In genomic region chr20:63534427-63534830, GRCh38 we compare ENCODE assay signal across 19 cellular contexts. TPM values are rescaled to one million over a fixed set of nuclear protein-coding genes. Genes with fewer than 3 reads are reported as not detected.
A peak's percentile ranks its signal among the peaks of the same experiment; 100 is the strongest.
DNase-seq lines count a peak whose midpoint lies in the region; ATAC-seq and TF ChIP-seq lines count a peak whose summit lies in the region.
"Had no signal": no experiment of that assay in that cellular context is flagged by ENCODE, and none has a peak within 500 bp of the region (broad histone marks: within the 10 kb centered on the region; RNA-seq: fewer than 3 reads in every experiment).

No MANE protein-coding gene starts in this region.

- intact Hi-C loops in mammary epithelial cell (cut with micrococcal nuclease) = loop anchor here (1.0 to 10.0 kb wide), 2 partner anchors 38 to 120 kb away; partner anchors contain the start of genes RTEL1 and STMN3
- intact Hi-C loops in stomach (cut with DNase I; ENCODE audit: low total_unique reads) = no loop called here

- no peaks in the 10 kb centered on the region for H4K20me1 ChIP-seq in mammary epithelial cell (ENCODE audit: insufficient read depth, low read length)

- no peaks in the 10 kb centered on the region for H3K27me3 Mint-ChIP-seq in activated naive CD8-positive, alpha-beta T cell treated with anti-CD3 and anti-CD28 coated beads for 36 hours
- no peaks in the 10 kb centered on the region for H3K27me3 Mint-ChIP-seq in activated naive CD8-positive, alpha-beta T cell treated with anti-CD3 and anti-CD28 coated beads, Interleukin-2, amount 50 U/mL, for 24 hours
- H3K27me3 Mint-ChIP-seq in endothelial cell (ENCODE audit: unreplicated experiment) = peaks cover 5% of the 10 kb centered on the region

- H3K4me2 ChIP-seq in mammary epithelial cell (ENCODE audit: insufficient read depth, low read depth, low read length) = peak overlapping the region; percentile 71

- H3K27me3 ChIP-seq in mammary epithelial cell (ENCODE audit: insufficient read depth, low read length) = no peaks in the 10 kb centered on the region
- H3K27me3 ChIP-seq in stomach = peaks cover 0 to 63% (median 11%) of the 10 kb centered on the region in 3 donors

- WGBS in mammary epithelial cell (ENCODE audit: low coverage, missing lambda C conversion rate) = 2% methylated on average over 6 of the region's 12 CpGs
- 40 to 48% (median 41%) methylated on average over 7 to 12 of the region's 12 CpGs for WGBS in stomach, 5 donors

- H3K4me1 ChIP-seq in mammary epithelial cell (ENCODE audit: insufficient read depth, low read length) (peaks cover 49% of the 10 kb centered on the region), stomach (peaks cover 35 to 61% (median 57%) of the 10 kb centered on the region in 4 donors)

- no peaks in the 10 kb centered on the region for H3K9me3 Mint-ChIP-seq in activated naive CD8-positive, alpha-beta T cell treated with anti-CD3 and anti-CD28 coated beads for 36 hours
- H3K9me3 Mint-ChIP-seq in activated naive CD8-positive, alpha-beta T cell treated with anti-CD3 and anti-CD28 coated beads, Interleukin-2, amount 50 U/mL, for 24 hours = no peaks in the 10 kb centered on the region
- H3K9me3 Mint-ChIP-seq in endothelial cell (ENCODE audit: unreplicated experiment) = no peaks in the 10 kb centered on the region
- H3K9me3 Mint-ChIP-seq: activated naive CD4-positive, alpha-beta T cell treated with anti-CD3 and anti-CD28 coated beads, Interleukin-2, amount 50 U/mL, for 72 hours had no signal

- H3K4me1 Mint-ChIP-seq in activated naive CD8-positive, alpha-beta T cell treated with anti-CD3 and anti-CD28 coated beads for 36 hours = peaks cover 5% of the 10 kb centered on the region
- H3K4me1 Mint-ChIP-seq in activated naive CD8-positive, alpha-beta T cell treated with anti-CD3 and anti-CD28 coated beads, Interleukin-2, amount 50 U/mL, for 24 hours = peaks cover 7% of the 10 kb centered on the region
- no peaks in the 10 kb centered on the region for H3K4me1 Mint-ChIP-seq in endothelial cell (ENCODE audit: unreplicated experiment)

- no peak for TF ChIP-seq EP300 in stomach (IDR thresholded peaks at IDR 0.05)

- no peaks in the 10 kb centered on the region for H3K79me2 ChIP-seq in mammary epithelial cell (ENCODE audit: insufficient read depth, low read length)

- peak; percentile 1 for DNase-seq in activated naive CD8-positive, alpha-beta T cell treated with anti-CD3 and anti-CD28 coated beads for 36 hours
- DNase-seq in activated naive CD8-positive, alpha-beta T cell treated with anti-CD3 and anti-CD28 coated beads, Interleukin-2, amount 50 U/mL, for 24 hours = no peak
- DNase-seq in mammary epithelial cell = no peak
- DNase-seq in stomach = no peak
- DNase-seq in endothelial cell (ENCODE audit: low spot score) = no peak
- DNase-seq in MV-4-11 (lab: John Stamatoyannopoulos, UW) = no peak
- DNase-seq: ACHN; effector CD8-positive, alpha-beta T cell; EL; Karpas-422; NCI-H1436 treated with DMSO at 0.1 percent for 48 hours; NK-92 treated with Interleukin-12 subunit alpha and Interleukin-12 subunit beta, amount 100 ng/mL, for 24 hours; SHP77; stimulated activated CD4-positive, alpha-beta T cell treated with anti-CD3 and anti-CD28 coated beads, Interleukin-12 subunit alpha, Interleukin-12 subunit beta, amount 100 ng/mL, for 4 hours; stimulated activated naive CD8-positive, alpha-beta T cell treated with anti-CD3 and anti-CD28 coated beads, Interleukin-15, Interleukin-2, amounts not matched to agents 100 U/mL and 50 U/mL, for 24 hours; T-helper 2 cell had no signal

- no peak overlapping the region for H3K27ac Mint-ChIP-seq in activated naive CD8-positive, alpha-beta T cell treated with anti-CD3 and anti-CD28 coated beads for 36 hours
- H3K27ac Mint-ChIP-seq in activated naive CD8-positive, alpha-beta T cell treated with anti-CD3 and anti-CD28 coated beads, Interleukin-2, amount 50 U/mL, for 24 hours = no peak overlapping the region
- H3K27ac Mint-ChIP-seq in endothelial cell (ENCODE audit: unreplicated experiment) = no peak overlapping the region
- H3K27ac Mint-ChIP-seq: activated naive CD4-positive, alpha-beta T cell treated with anti-CD3 and anti-CD28 coated beads, Interleukin-2, amount 50 U/mL, for 72 hours had no signal

- H3K4me3 Mint-ChIP-seq in activated naive CD8-positive, alpha-beta T cell treated with anti-CD3 and anti-CD28 coated beads for 36 hours = no peak overlapping the region
- H3K4me3 Mint-ChIP-seq in activated naive CD8-positive, alpha-beta T cell treated with anti-CD3 and anti-CD28 coated beads, Interleukin-2, amount 50 U/mL, for 24 hours = no peak overlapping the region
- no peak overlapping the region for H3K4me3 Mint-ChIP-seq in endothelial cell (ENCODE audit: unreplicated experiment)

- peak overlapping the region; percentile 43 for H2AFZ ChIP-seq in mammary epithelial cell (ENCODE audit: low read depth, low read length)

- H3K4me3 ChIP-seq in mammary epithelial cell (replicated peaks in 1 of 3; ENCODE audit: insufficient read depth in 1 of 3, low read depth in 2 of 3, low read length in 3 of 3) (no peak overlapping the region), stomach (peak overlapping the region in 1 of 4 donors; percentile 50)
- H3K4me3 ChIP-seq: left lung had no signal

- in situ Hi-C loops in mammary epithelial cell (cut with MboI; ENCODE audit: low sequenced_read_pairs in 2 of 2) = loop anchor here in 1 of 2 donors (10.0 kb wide), 1 partner anchor 440 kb away; the partner anchor contains the start of gene SAMD10

- no peaks in the 10 kb centered on the region for H3K36me3 Mint-ChIP-seq in activated naive CD8-positive, alpha-beta T cell treated with anti-CD3 and anti-CD28 coated beads for 36 hours
- H3K36me3 Mint-ChIP-seq in activated naive CD8-positive, alpha-beta T cell treated with anti-CD3 and anti-CD28 coated beads, Interleukin-2, amount 50 U/mL, for 24 hours (ENCODE audit: low read depth) = no peaks in the 10 kb centered on the region
- H3K36me3 Mint-ChIP-seq in endothelial cell (ENCODE audit: low read depth, unreplicated experiment) = peaks cover 4% of the 10 kb centered on the region
- H3K36me3 Mint-ChIP-seq: activated naive CD4-positive, alpha-beta T cell treated with anti-CD3 and anti-CD28 coated beads, Interleukin-2, amount 50 U/mL, for 72 hours had no signal

- no peak overlapping the region for H3K9ac ChIP-seq in mammary epithelial cell (ENCODE audit: insufficient read depth, low read length)

- CTCF ChIA-PET in mammary epithelial cell (lab: Charles Lee; ENCODE audit: low non-redundant PET) = interaction anchor here (0.6 to 1.2 kb wide), 2 partner anchors 13 to 225 kb away, joined by 3 to 7 read pairs; no protein-coding TSS in a partner anchor

- no peak for TF ChIP-seq POLR2A in stomach (IDR thresholded peaks at IDR 0.05)

- H3K36me3 ChIP-seq in mammary epithelial cell (ENCODE audit: insufficient read depth, low read length) = no peaks in the 10 kb centered on the region
- no peaks in the 10 kb centered on the region for H3K36me3 ChIP-seq in stomach
- H3K36me3 ChIP-seq: left lung had no signal

- H3K27ac ChIP-seq in mammary epithelial cell (ENCODE audit: insufficient read depth, low read depth, low read length) (no peak overlapping the region), stomach (peak overlapping the region; percentile 78 to 96 (median 90))
- H3K27ac ChIP-seq: left lung had no signal

- H3K9me3 ChIP-seq in mammary epithelial cell (replicated peaks; ENCODE audit: insufficient read depth, low read length) (no peaks in the 10 kb centered on the region), stomach (no peaks in the 10 kb centered on the region)
- H3K9me3 ChIP-seq: left lung had no signal

- dilution Hi-C loops in mammary epithelial cell (cut with HindIII; ENCODE audit: low sequenced_read_pairs) = loop anchor here (10.0 kb wide), 2 partner anchors 60 to 230 kb away; no protein-coding TSS in a partner anchor

- BruUV-seq in mammary epithelial cell (replicated peaks; lab: Mats Ljungman, UMichigan) = no TSS peak

- ATAC-seq in activated naive CD8-positive, alpha-beta T cell treated with anti-CD3 and anti-CD28 coated beads, Interleukin-2, amount 50 U/mL, for 24 hours = no peak
- ATAC-seq: activated naive CD4-positive, alpha-beta T cell treated with anti-CD3 and anti-CD28 coated beads, Interleukin-2, amount 50 U/mL, for 72 hours; stimulated activated naive CD8-positive, alpha-beta T cell treated with anti-CD3 and anti-CD28 coated beads, Interleukin-15, Interleukin-2, amounts not matched to agents 100 U/mL and 50 U/mL, for 24 hours had no signal

- no peak for TF ChIP-seq CTCF in mammary epithelial cell (conservative IDR thresholded peaks at IDR 0.05 in 1 of 2, IDR thresholded peaks at IDR 0.05 in 1 of 2; ENCODE audit: extremely low read depth in 1 of 2, insufficient read depth in 1 of 2, low read depth in 1 of 2, low read length in 2 of 2)
- TF ChIP-seq CTCF in stomach (IDR thresholded peaks at IDR 0.05) = no peak
- TF ChIP-seq CTCF in endothelial cell (IDR thresholded peaks at IDR 0.05; ENCODE audit: unreplicated experiment) = no peak

RNA-seq across cellular contexts. Expression of gene PTK6, which starts 2.7 kb away (rescaled TPM):
- under 1 TPM; 0.16 to 0.26 TPM for total RNA-seq in activated naive CD8-positive, alpha-beta T cell treated with anti-CD3 and anti-CD28 coated beads for 36 hours
- total RNA-seq in mammary epithelial cell (1 to 10 TPM in 1 of 2 donors, under 1 TPM in 1; 0.83 to 1.1 TPM), stomach (10 to 100 TPM; 10.3 to 98.5 (median 22.2) TPM), endothelial cell (ENCODE audit: unreplicated experiment) (not detected)
- polyA plus RNA-seq in mammary epithelial cell (0.29 TPM), stomach (10 to 100 TPM in 2 of 3 donors, 1 to 10 TPM in 1; 7.7 to 32.5 (median 23.6) TPM)
- 0.72 TPM for polyA minus RNA-seq in mammary epithelial cell

RNA-seq across cellular contexts. Expression of gene SRMS, which starts 13.1 kb away (rescaled TPM):
- total RNA-seq in activated naive CD8-positive, alpha-beta T cell treated with anti-CD3 and anti-CD28 coated beads for 36 hours = not detected
- under 1 TPM in 1 of 2 donors, not detected in 1; under 0.01 TPM for total RNA-seq in mammary epithelial cell
- 0.16 TPM for polyA plus RNA-seq in mammary epithelial cell
- not detected for polyA minus RNA-seq in mammary epithelial cell
- 1 to 10 TPM in 1 of 5 donors, under 1 TPM in 1, not detected in 3; 0.87 to 3.5 TPM for total RNA-seq in stomach
- 1 to 10 TPM in 1 of 3 donors, not detected in 2; 2.1 TPM for polyA plus RNA-seq in stomach
- not detected for total RNA-seq in endothelial cell (ENCODE audit: unreplicated experiment)
- total RNA-seq: activated naive CD4-positive, alpha-beta T cell treated with anti-CD3 and anti-CD28 coated beads, Interleukin-2, amount 50 U/mL, for 72 hours; left lung; myocyte had no signal

RNA-seq across cellular contexts. Expression of gene PPDPF, which starts 13.9 kb away (rescaled TPM):
- total RNA-seq in activated naive CD8-positive, alpha-beta T cell treated with anti-CD3 and anti-CD28 coated beads for 36 hours = 100 to 1,000 TPM; 128 to 136 TPM
- total RNA-seq in mammary epithelial cell (100 to 1,000 TPM; 148 to 355 TPM), stomach (100 to 1,000 TPM in 2 of 5 donors, 10 to 100 TPM in 2, 1 to 10 TPM in 1; 1.8 to 213 (median 84.8) TPM), endothelial cell (ENCODE audit: unreplicated experiment) (151 TPM)
- polyA plus RNA-seq in mammary epithelial cell (62.8 TPM), stomach (100 to 1,000 TPM; 570 to 756 (median 749) TPM)
- 38.1 TPM for polyA minus RNA-seq in mammary epithelial cell

RNA-seq across cellular contexts. Expression of gene FNDC11, which starts 19.5 kb away (rescaled TPM):
- under 1 TPM; 0.10 to 0.20 TPM for total RNA-seq in activated naive CD8-positive, alpha-beta T cell treated with anti-CD3 and anti-CD28 coated beads for 36 hours
- total RNA-seq in mammary epithelial cell (under 1 TPM; under 0.01 to 0.45 TPM), stomach (1 to 10 TPM in 1 of 5 donors, under 1 TPM in 1, not detected in 3; 0.55 to 1.2 TPM), endothelial cell (ENCODE audit: unreplicated experiment) (1.3 TPM)
- polyA plus RNA-seq in mammary epithelial cell (0.60 TPM), stomach (1 to 10 TPM in 1 of 3 donors, under 1 TPM in 2; 0.25 to 3.1 (median 0.50) TPM)
- polyA minus RNA-seq in mammary epithelial cell = not detected

RNA-seq across cellular contexts. Expression of gene EEF1A2, which starts 35.5 kb away (rescaled TPM):
- total RNA-seq in activated naive CD8-positive, alpha-beta T cell treated with anti-CD3 and anti-CD28 coated beads for 36 hours = under 1 TPM in 1 of 2 experiments, not detected in 1; 0.27 TPM
- total RNA-seq in mammary epithelial cell = 1 to 10 TPM in 1 of 2 donors, under 1 TPM in 1; 0.33 to 1.4 TPM
- polyA plus RNA-seq in mammary epithelial cell = 0.58 TPM
- polyA minus RNA-seq in mammary epithelial cell = not detected
- total RNA-seq in stomach = 10 to 100 TPM in 2 of 5 donors, 1 to 10 TPM in 1, under 1 TPM in 1, not detected in 1; 0.58 to 64.8 (median 16.7) TPM
- 10 to 100 TPM in 2 of 3 donors, 1 to 10 TPM in 1; 4.6 to 53.0 (median 25.0) TPM for polyA plus RNA-seq in stomach
- total RNA-seq in endothelial cell (ENCODE audit: unreplicated experiment) = 0.31 TPM

Comparison
In these comparisons a context has a peak if more than half of its experiments do, and no peak if none do; other contexts are left out.
1. RNA of gene PTK6, which starts 2.7 kb away (total RNA-seq): 10.3 to 98.5 TPM in stomach; 0.83 to 1.1 TPM in mammary epithelial cell, 0.16 to 0.26 TPM in activated naive CD8-positive, alpha-beta T cell treated with anti-CD3 and anti-CD28 coated beads for 36 hours and not detected in endothelial cell (single experiment); every median in the first group is over 4 times any median in the second.